Comparison of ENCODE assay signal across 9 cellular contexts in the genomic region with DNA sequence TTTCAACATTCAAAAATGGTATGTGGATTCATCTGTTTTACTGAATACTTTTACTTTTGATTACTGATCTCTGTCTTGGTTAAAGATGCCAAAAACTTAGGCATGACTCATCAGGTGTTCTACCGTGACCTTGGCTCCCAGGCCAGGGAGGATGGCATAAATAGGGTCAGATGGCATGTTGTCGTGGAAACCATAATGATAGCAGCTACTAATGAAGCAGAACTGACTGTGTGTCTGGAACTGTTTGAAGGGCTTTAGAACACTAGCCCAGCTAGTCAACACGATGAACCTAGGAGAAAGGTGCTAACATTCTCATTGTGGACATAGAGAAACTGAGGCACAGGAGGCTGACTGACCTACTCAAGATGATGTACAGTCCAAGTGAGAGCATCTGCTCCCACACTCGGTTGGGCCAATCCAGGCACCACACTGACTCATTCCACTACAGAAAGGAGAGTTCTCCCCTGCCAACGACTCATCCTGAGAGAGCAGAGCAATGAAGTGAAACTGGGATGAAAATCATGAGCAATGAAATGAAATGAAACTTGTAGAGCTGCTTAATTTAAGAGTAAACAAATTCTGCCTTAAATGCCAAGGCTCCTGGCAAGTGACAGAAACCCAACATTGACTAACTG.
A peak's percentile ranks its signal among the peaks of the same experiment; 100 is the strongest.
DNase-seq lines count a peak whose midpoint lies in the region; ATAC-seq, FAIRE-seq and TF ChIP-seq lines count a peak whose summit lies in the region.
"Had no signal": no experiment of that assay in that cellular context is flagged by ENCODE, and none has a peak within 500 bp of the region (broad histone marks: within the 10 kb centered on the region; RNA-seq: fewer than 3 reads in every experiment).

No MANE protein-coding gene starts in this region.

- no peak for TF ChIP-seq RAD21 in HepG2 (CRISPR knock-in tag; IDR thresholded peaks at IDR 0.05)

- H3K4me3 Mint-ChIP-seq in activated CD4-positive, alpha-beta T cell treated with anti-CD3 and anti-CD28 coated beads for 36 hours = peak overlapping the region; percentile 38
- peak overlapping the region; percentile 47 for H3K4me3 Mint-ChIP-seq in activated CD8-positive, alpha-beta T cell treated with anti-CD3 and anti-CD28 coated beads, Interleukin-2, amount 10 ng/mL, durations not matched to agents 7 days and 5 days

- DNase-seq in activated CD4-positive, alpha-beta T cell treated with anti-CD3 and anti-CD28 coated beads for 36 hours = peak; percentile 82
- no peak for DNase-seq in activated CD4-positive, alpha-beta T cell treated with anti-CD3 and anti-CD28 coated beads for 1 hour
- peak; percentile 49 for DNase-seq in activated CD8-positive, alpha-beta T cell treated with anti-CD3 and anti-CD28 coated beads, Interleukin-2, amount 10 ng/mL, durations not matched to agents 7 days and 5 days
- peak; percentile 19 to 33 for DNase-seq in stimulated activated CD8-positive, alpha-beta memory T cell treated with anti-CD3 and anti-CD28 coated beads, Interleukin-2, amount 100 ng/mL, for 48 hours (ENCODE audit: low read depth in 2 of 2)
- DNase-seq in SIG-M5 treated with dmso at 0.1 percent for 504 hours (lab: John Stamatoyannopoulos, UW; ENCODE audit: unreplicated experiment) (no peak), BE2C (no peak), HepG2 (ENCODE audit: low spot score) (no peak)

- intact Hi-C loops in activated CD4-positive, alpha-beta T cell treated with anti-CD3 and anti-CD28 coated beads for 36 hours (cut with DNase I, micrococcal nuclease) = loop anchor here (1.0 to 10.0 kb wide), 11 partner anchors 20 to 1406 kb away; a partner anchor contains a TSS
- intact Hi-C loops in HepG2 (cut with micrococcal nuclease; ENCODE audit: unreplicated experiment) = no loop called here

- FAIRE-seq in HepG2 (lab: Jason Lieb, UNC) = no peak

- peak overlapping the region; percentile 84 for H3K27ac Mint-ChIP-seq in activated CD4-positive, alpha-beta T cell treated with anti-CD3 and anti-CD28 coated beads for 36 hours
- H3K27ac Mint-ChIP-seq in activated CD8-positive, alpha-beta T cell treated with anti-CD3 and anti-CD28 coated beads, Interleukin-2, amount 10 ng/mL, durations not matched to agents 7 days and 5 days = peak overlapping the region; percentile 86

- peaks cover 4% of the 10 kb centered on the region; the same call in 1 of the 2 replicates for H3K4me1 ChIP-seq in BE2C
- no peaks in the 10 kb centered on the region for H3K4me1 ChIP-seq in HepG2 (ENCODE audit: insufficient read depth, low read length)
- H3K4me1 ChIP-seq: SJSA1 had no signal

- no peaks in the 10 kb centered on the region for H3K36me3 Mint-ChIP-seq in activated CD4-positive, alpha-beta T cell treated with anti-CD3 and anti-CD28 coated beads for 36 hours (ENCODE audit: low read depth)
- H3K36me3 Mint-ChIP-seq in activated CD8-positive, alpha-beta T cell treated with anti-CD3 and anti-CD28 coated beads, Interleukin-2, amount 10 ng/mL, durations not matched to agents 7 days and 5 days (ENCODE audit: low read depth) = no peaks in the 10 kb centered on the region

- TF ChIP-seq POLR2A in HepG2 (IDR thresholded peaks at IDR 0.05; ENCODE audit: insufficient read depth in 1 of 2, low read depth in 2 of 2, low read length in 2 of 2) = no peak

- H3K79me2 ChIP-seq in HepG2 (ENCODE audit: insufficient read depth, low read length) = no peaks in the 10 kb centered on the region

- peaks cover 10% of the 10 kb centered on the region for H3K27me3 Mint-ChIP-seq in activated CD4-positive, alpha-beta T cell treated with anti-CD3 and anti-CD28 coated beads for 36 hours
- H3K27me3 Mint-ChIP-seq in activated CD8-positive, alpha-beta T cell treated with anti-CD3 and anti-CD28 coated beads, Interleukin-2, amount 10 ng/mL, durations not matched to agents 7 days and 5 days (ENCODE audit: low read depth) = peaks cover 2% of the 10 kb centered on the region

- no TSS peak for BruUV-seq in HepG2 (replicated peaks; lab: Mats Ljungman, UMichigan)

- H3K9me3 Mint-ChIP-seq in activated CD4-positive, alpha-beta T cell treated with anti-CD3 and anti-CD28 coated beads for 36 hours (ENCODE audit: low read depth) = peaks cover 9% of the 10 kb centered on the region
- no peaks in the 10 kb centered on the region for H3K9me3 Mint-ChIP-seq in activated CD8-positive, alpha-beta T cell treated with anti-CD3 and anti-CD28 coated beads, Interleukin-2, amount 10 ng/mL, durations not matched to agents 7 days and 5 days (ENCODE audit: insufficient read depth)

- TF ChIP-seq EP300 in HepG2 (IDR thresholded peaks at IDR 0.05; ENCODE audit: low read depth in 2 of 2, low read length in 2 of 2) = no peak
- no peak for TF ChIP-seq EP300 in HepG2 (CRISPR knock-in tag; IDR thresholded peaks at IDR 0.05; ENCODE audit: borderline replicate concordance)

- H3K4me3 ChIP-seq in BE2C (ENCODE audit: low read depth, low read length) (no peak overlapping the region), HepG2 (replicated peaks in 1 of 3; ENCODE audit: insufficient read depth in 1 of 3, low read depth in 2 of 3, low read length in 3 of 3) (no peak overlapping the region)
- H3K4me3 ChIP-seq: SJSA1 had no signal

- 8% methylated on average over 5 of the region's 5 CpGs for WGBS in HepG2 (ENCODE audit: low lambda C conversion rate)

- CTCF ChIA-PET in activated CD4-positive, alpha-beta T cell treated with anti-CD3 and anti-CD28 coated beads for 36 hours (lab: Charles Lee) = interaction anchor here (0.7 to 1.3 kb wide), 4 partner anchors 12 to 1029 kb away, joined by 3 to 4 read pairs (median 3); no protein-coding TSS in a partner anchor
- CTCF ChIA-PET in activated CD8-positive, alpha-beta T cell treated with anti-CD3 and anti-CD28 coated beads, Interleukin-2, amount 10 ng/mL, durations not matched to agents 7 days and 5 days (lab: Charles Lee) = interaction anchor here (0.7 to 2.2 kb wide), 6 partner anchors 8 to 49 kb away, joined by 3 to 9 read pairs (median 4); no protein-coding TSS in a partner anchor
- CTCF ChIA-PET in HepG2 (lab: Yijun Ruan, JAX; ENCODE audit: low intra/inter-chr PET ratio, low total read pairs) = no interaction called here

- no peaks in the 10 kb centered on the region for H3K36me3 ChIP-seq in BE2C
- no peaks in the 10 kb centered on the region for H3K36me3 ChIP-seq in HepG2 (replicated peaks in 1 of 2; ENCODE audit: control insufficient read depth in 1 of 2, insufficient read depth in 2 of 2, low read length in 2 of 2)
- H3K36me3 ChIP-seq: SJSA1 had no signal

- no peak overlapping the region for H3K27ac ChIP-seq in HepG2 (ENCODE audit: extremely low read length, insufficient read depth, low read length)
- H3K27ac ChIP-seq: SJSA1 had no signal

- H3K27me3 ChIP-seq in BE2C (no peaks in the 10 kb centered on the region), HepG2 (ENCODE audit: control insufficient read depth in 1 of 2, insufficient read depth in 2 of 2, low read length in 2 of 2) (peaks cover 0 to 7% of the 10 kb centered on the region in 2 experiments; a peak in 2 of 5 replicates)
- H3K27me3 ChIP-seq: SJSA1 had no signal

- no peaks in the 10 kb centered on the region; the same call in 1 of the 2 replicates for H3K9me3 ChIP-seq in BE2C
- H3K9me3 ChIP-seq in HepG2 (ENCODE audit: low read length) = 0 out of 2 replicates have a peak, but pooled peaks cover 4% of the 10 kb centered on the region
- H3K9me3 ChIP-seq: SJSA1 had no signal

- no peak for TF ChIP-seq CTCF in BE2C (IDR thresholded peaks at IDR 0.05; ENCODE audit: low read depth, low read length)
- no peak for TF ChIP-seq CTCF in HepG2 (CRISPR knock-in tag; IDR thresholded peaks at IDR 0.05)

- in situ Hi-C loops in HepG2 (cut with HindIII; ENCODE audit: extremely low pct_ligation_motif_present, low pct_unique_long_range_greater_than_20kb) = no loop called here

- H3K9ac ChIP-seq in HepG2 (ENCODE audit: insufficient read depth, low read depth, low read length) = no peak overlapping the region

- peaks cover 52% of the 10 kb centered on the region for H3K4me1 Mint-ChIP-seq in activated CD4-positive, alpha-beta T cell treated with anti-CD3 and anti-CD28 coated beads for 36 hours
- peaks cover 72% of the 10 kb centered on the region for H3K4me1 Mint-ChIP-seq in activated CD8-positive, alpha-beta T cell treated with anti-CD3 and anti-CD28 coated beads, Interleukin-2, amount 10 ng/mL, durations not matched to agents 7 days and 5 days (ENCODE audit: low read depth)

- POLR2A ChIA-PET in activated CD4-positive, alpha-beta T cell treated with anti-CD3 and anti-CD28 coated beads for 36 hours (lab: Charles Lee) = interaction anchor here (0.6 kb wide), 1 partner anchor 871 kb away, joined by 5 read pairs; no protein-coding TSS in a partner anchor
- POLR2A ChIA-PET in activated CD8-positive, alpha-beta T cell treated with anti-CD3 and anti-CD28 coated beads, Interleukin-2, amount 10 ng/mL, durations not matched to agents 7 days and 5 days (lab: Charles Lee) = interaction anchor here (1.3 kb wide), 1 partner anchor 196 kb away, joined by 3 read pairs; a partner anchor contains a TSS
- POLR2A ChIA-PET in HepG2 (lab: Yijun Ruan, JAX) = no interaction called here

- H4K20me1 ChIP-seq in HepG2 (ENCODE audit: insufficient read depth, low read length) = no peaks in the 10 kb centered on the region

- H3K4me2 ChIP-seq in HepG2 (ENCODE audit: low read depth, low read length) = no peak overlapping the region

- H2AFZ ChIP-seq in HepG2 (ENCODE audit: low read length) = no peak overlapping the region

- ATAC-seq in activated CD4-positive, alpha-beta T cell treated with anti-CD3 and anti-CD28 coated beads for 36 hours = peak; percentile 86
- ATAC-seq in HG02970 (IDR thresholded peaks at IDR 0.05; ENCODE audit: low FRiP score, unreplicated experiment) = peak; percentile 63
- ATAC-seq in activated CD8-positive, alpha-beta T cell treated with anti-CD3 and anti-CD28 coated beads, Interleukin-2, amount 10 ng/mL, durations not matched to agents 7 days and 5 days = peak; percentile 53
- no peak for ATAC-seq in HepG2

TF ChIP-seq in HepG2, 621 proteins besides CTCF, POLR2A, EP300 and RAD21 (continues in another document):
- TF ChIP-seq, protein P1, sequence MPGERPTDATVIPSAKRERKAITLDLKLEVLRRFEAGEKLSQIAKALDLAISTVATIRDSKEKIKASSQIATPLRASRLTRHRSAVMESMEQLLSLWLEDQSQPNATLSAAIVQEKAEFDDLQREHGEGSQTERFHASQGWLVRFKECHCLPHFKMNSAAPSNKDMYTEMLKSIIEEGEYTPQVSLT (CRISPR knock-in tag; IDR thresholded peaks at IDR 0.05; ENCODE audit: borderline replicate concordance, low read depth) = no peak

Comparison
In these comparisons a context has a peak if more than half of its experiments do, and no peak if none do; other contexts are left out.
1. DNase-seq: peak in activated CD4-positive, alpha-beta T cell treated with anti-CD3 and anti-CD28 coated beads for 36 hours (single experiment), activated CD8-positive, alpha-beta T cell treated with anti-CD3 and anti-CD28 coated beads, Interleukin-2, amount 10 ng/mL, durations not matched to agents 7 days and 5 days (single experiment) and stimulated activated CD8-positive, alpha-beta memory T cell treated with anti-CD3 and anti-CD28 coated beads, Interleukin-2, amount 100 ng/mL, for 48 hours (2 of 2); none in activated CD4-positive, alpha-beta T cell treated with anti-CD3 and anti-CD28 coated beads for 1 hour (single experiment), SIG-M5 treated with dmso at 0.1 percent for 504 hours (single experiment), BE2C (single experiment) and HepG2 (single experiment).